16 cellular contexts compared by ENCODE assay signal in genomic region chr12:90851800-90852718, GRCh38.
"Had no signal": no experiment of that assay in that cellular context is flagged by ENCODE, and none has a peak within 500 bp of the region (broad histone marks: within the 10 kb centered on the region; RNA-seq: fewer than 3 reads in every experiment).

No MANE protein-coding gene starts in this region.

- H3K9me3 Mint-ChIP-seq: activated CD4-positive, alpha-beta T cell treated with anti-CD3 and anti-CD28 coated beads, Interleukin-2, amount 10 ng/mL, durations not matched to agents 7 days and 5 days; activated T-helper 1 cell treated with anti-CD3 and anti-CD28 coated beads, Interleukin-12 subunit alpha, Interleukin-12 subunit beta, Interleukin-2, Interleukin-4 antibody, amounts not matched to agents 30 ng/mL and 10 ng/mL and 1 ng/mL, durations not matched to agents 14 hours and 24 hours and 36 hours; dendritic cell treated with granulocyte-macrophage colony-stimulating factor and Interleukin-4, amounts not matched to agents 40 ng/mL and 50 ng/mL, for 4 days; effector memory CD8-positive, alpha-beta T cell; naive thymus-derived CD8-positive, alpha-beta T cell; stimulated activated effector memory CD8-positive, alpha-beta T cell treated with anti-CD3 and anti-CD28 coated beads, Interleukin-12 subunit alpha, Interleukin-12 subunit beta, amount 100 ng/mL, for 72 hours; T-helper 2 cell treated with Interferon-gamma antibody and Interleukin-4, amounts not matched to agents 5 μg/mL and 100 μg/mL, for 36 hours had no signal

- H3K9me3 ChIP-seq: heart left ventricle, pancreas, thoracic aorta, upper lobe of right lung had no signal

- H3K27me3 Mint-ChIP-seq: dendritic cell treated with granulocyte-macrophage colony-stimulating factor and Interleukin-4, amounts not matched to agents 40 ng/mL and 50 ng/mL, for 4 days had no signal

- DNase-seq: activated CD4-positive, alpha-beta T cell treated with anti-CD3 and anti-CD28 coated beads, Interleukin-2, amount 10 ng/mL, durations not matched to agents 7 days and 5 days; activated CD8-positive, alpha-beta memory T cell treated with anti-CD3 and anti-CD28 coated beads, Interleukin-2, amount 50 U/mL, for 48 hours; activated naive CD4-positive, alpha-beta T cell; aorta; cerebellar nuclear complex; effector memory CD8-positive, alpha-beta T cell; heart left ventricle; immature natural killer cell; naive thymus-derived CD8-positive, alpha-beta T cell; pancreas; upper lobe of right lung had no signal

- H3K4me1 ChIP-seq: pancreas, upper lobe of right lung had no signal

- H3K36me3 ChIP-seq: heart left ventricle, pancreas, thoracic aorta, upper lobe of right lung had no signal

- ATAC-seq: effector memory CD8-positive, alpha-beta T cell; heart left ventricle; naive thymus-derived CD8-positive, alpha-beta T cell; pancreas; stimulated activated effector memory CD8-positive, alpha-beta T cell treated with anti-CD3 and anti-CD28 coated beads, Interleukin-12 subunit alpha, Interleukin-12 subunit beta, amount 100 ng/mL, for 72 hours; upper lobe of right lung had no signal

- H3K4me3 ChIP-seq: heart left ventricle, pancreas, thoracic aorta, upper lobe of right lung had no signal

- H3K4me1 Mint-ChIP-seq: activated CD4-positive, alpha-beta T cell treated with anti-CD3 and anti-CD28 coated beads, Interleukin-2, amount 10 ng/mL, durations not matched to agents 7 days and 5 days; immature natural killer cell; naive thymus-derived CD8-positive, alpha-beta T cell; stimulated activated effector memory CD8-positive, alpha-beta T cell treated with anti-CD3 and anti-CD28 coated beads, Interleukin-12 subunit alpha, Interleukin-12 subunit beta, amount 100 ng/mL, for 72 hours had no signal

- H3K27ac Mint-ChIP-seq: activated CD4-positive, alpha-beta T cell treated with anti-CD3 and anti-CD28 coated beads, Interleukin-2, amount 10 ng/mL, durations not matched to agents 7 days and 5 days; activated T-helper 1 cell treated with anti-CD3 and anti-CD28 coated beads, Interleukin-12 subunit alpha, Interleukin-12 subunit beta, Interleukin-2, Interleukin-4 antibody, amounts not matched to agents 30 ng/mL and 10 ng/mL and 1 ng/mL, durations not matched to agents 14 hours and 24 hours and 36 hours; dendritic cell treated with granulocyte-macrophage colony-stimulating factor and Interleukin-4, amounts not matched to agents 40 ng/mL and 50 ng/mL, for 4 days; effector memory CD8-positive, alpha-beta T cell; immature natural killer cell; naive thymus-derived CD8-positive, alpha-beta T cell; stimulated activated effector memory CD8-positive, alpha-beta T cell treated with anti-CD3 and anti-CD28 coated beads, Interleukin-12 subunit alpha, Interleukin-12 subunit beta, amount 100 ng/mL, for 72 hours; T-helper 2 cell treated with Interferon-gamma antibody and Interleukin-4, amounts not matched to agents 5 μg/mL and 100 μg/mL, for 36 hours had no signal

- H3K27ac ChIP-seq: heart left ventricle, pancreas, thoracic aorta, upper lobe of right lung had no signal

- H3K4me3 Mint-ChIP-seq: activated CD4-positive, alpha-beta T cell treated with anti-CD3 and anti-CD28 coated beads, Interleukin-2, amount 10 ng/mL, durations not matched to agents 7 days and 5 days; activated T-helper 1 cell treated with anti-CD3 and anti-CD28 coated beads, Interleukin-12 subunit alpha, Interleukin-12 subunit beta, Interleukin-2, Interleukin-4 antibody, amounts not matched to agents 30 ng/mL and 10 ng/mL and 1 ng/mL, durations not matched to agents 14 hours and 24 hours and 36 hours; dendritic cell treated with granulocyte-macrophage colony-stimulating factor and Interleukin-4, amounts not matched to agents 40 ng/mL and 50 ng/mL, for 4 days; effector memory CD8-positive, alpha-beta T cell; immature natural killer cell; naive thymus-derived CD8-positive, alpha-beta T cell; stimulated activated effector memory CD8-positive, alpha-beta T cell treated with anti-CD3 and anti-CD28 coated beads, Interleukin-12 subunit alpha, Interleukin-12 subunit beta, amount 100 ng/mL, for 72 hours; T-helper 2 cell treated with Interferon-gamma antibody and Interleukin-4, amounts not matched to agents 5 μg/mL and 100 μg/mL, for 36 hours had no signal

- H3K27me3 ChIP-seq: heart left ventricle, pancreas, upper lobe of right lung had no signal

- H3K36me3 Mint-ChIP-seq: immature natural killer cell; naive thymus-derived CD8-positive, alpha-beta T cell; stimulated activated effector memory CD8-positive, alpha-beta T cell treated with anti-CD3 and anti-CD28 coated beads, Interleukin-12 subunit alpha, Interleukin-12 subunit beta, amount 100 ng/mL, for 72 hours had no signal
